18 cellular contexts compared by ENCODE assay signal in genomic region chr6:100121854-100122609, GRCh38.
"Had no signal": no experiment of that assay in that cellular context is flagged by ENCODE, and none has a peak within 500 bp of the region (broad histone marks: within the 10 kb centered on the region; RNA-seq: fewer than 3 reads in every experiment).

No MANE protein-coding gene starts in this region.

- H3K9me3 ChIP-seq: gastroesophageal sphincter, left ventricle myocardium inferior, transverse colon, vagina had no signal

- H3K4me1 Mint-ChIP-seq: activated CD4-positive, alpha-beta T cell treated with anti-CD3 and anti-CD28 coated beads, Interleukin-2, amount 10 ng/mL, durations not matched to agents 24 days and 14 days had no signal

- H3K36me3 ChIP-seq: gastroesophageal sphincter, left ventricle myocardium inferior, transverse colon, vagina had no signal

- H3K36me3 Mint-ChIP-seq: memory B cell; natural killer cell treated with Interleukin-12 subunit alpha and Interleukin-12 subunit beta and Interleukin-15 and Interleukin-18, amount 100 ng/mL, for 72 hours had no signal

- H3K4me3 ChIP-seq: gastroesophageal sphincter, left ventricle myocardium inferior, transverse colon, vagina had no signal

- DNase-seq: activated CD4-positive, alpha-beta T cell treated with anti-CD3 and anti-CD28 coated beads, Interleukin-2, amount 10 ng/mL, durations not matched to agents 24 days and 14 days; activated CD4-positive, CD25-positive, alpha-beta regulatory T cell; activated CD8-positive, alpha-beta memory T cell treated with anti-CD3 and anti-CD28 coated beads for 24 hours; activated naive CD4-positive, alpha-beta T cell treated with Interleukin-2 at 50 U/mL for 16 hours; dermis blood vessel endothelial cell; effector memory CD8-positive, alpha-beta T cell; kidney; left ventricle myocardium inferior; posterior cingulate gyrus; small intestine; stimulated activated CD4-positive, alpha-beta T cell treated with anti-CD3 and anti-CD28 coated beads, Interleukin-4, amount 100 ng/mL, for 24 hours; stimulated activated naive CD4-positive, alpha-beta T cell; substantia nigra; transverse colon had no signal

- H3K27me3 ChIP-seq: gastroesophageal sphincter, transverse colon, vagina had no signal

- H3K4me3 Mint-ChIP-seq: activated CD4-positive, alpha-beta T cell treated with anti-CD3 and anti-CD28 coated beads, Interleukin-2, amount 10 ng/mL, durations not matched to agents 24 days and 14 days; effector memory CD8-positive, alpha-beta T cell; memory B cell; natural killer cell treated with Interleukin-12 subunit alpha and Interleukin-12 subunit beta and Interleukin-15 and Interleukin-18, amount 100 ng/mL, for 72 hours had no signal

- H3K4me1 ChIP-seq: gastroesophageal sphincter, left ventricle myocardium inferior, transverse colon had no signal

- H3K9me3 Mint-ChIP-seq: activated CD4-positive, alpha-beta T cell treated with anti-CD3 and anti-CD28 coated beads, Interleukin-2, amount 10 ng/mL, durations not matched to agents 24 days and 14 days; effector memory CD8-positive, alpha-beta T cell; memory B cell; natural killer cell treated with Interleukin-12 subunit alpha and Interleukin-12 subunit beta and Interleukin-15 and Interleukin-18, amount 100 ng/mL, for 72 hours had no signal

- H3K27ac ChIP-seq: gastroesophageal sphincter, left ventricle myocardium inferior, transverse colon, vagina had no signal

- H3K27ac Mint-ChIP-seq: activated CD4-positive, alpha-beta T cell treated with anti-CD3 and anti-CD28 coated beads, Interleukin-2, amount 10 ng/mL, durations not matched to agents 24 days and 14 days; memory B cell; natural killer cell treated with Interleukin-12 subunit alpha and Interleukin-12 subunit beta and Interleukin-15 and Interleukin-18, amount 100 ng/mL, for 72 hours had no signal
